Comparison of ENCODE assay signal across 27 cellular contexts in the genomic region with DNA sequence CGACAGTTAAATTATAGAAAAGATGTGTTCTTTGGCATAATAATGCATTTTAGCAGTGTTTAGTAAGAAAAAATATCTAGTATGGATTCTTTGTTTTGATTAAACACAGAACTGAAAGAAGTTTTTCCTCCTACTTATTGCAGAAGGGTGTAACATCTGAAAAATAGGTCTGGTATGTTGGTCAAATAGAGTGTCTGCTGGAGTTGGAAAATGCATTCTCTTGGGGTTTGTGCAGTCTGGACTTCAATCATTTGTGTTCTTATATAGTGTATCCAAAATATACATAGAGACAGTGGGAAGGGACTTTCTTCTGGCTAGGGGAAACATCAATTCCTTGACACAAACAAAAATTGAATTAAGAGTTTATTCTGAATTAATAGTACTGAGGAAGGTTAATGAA.
"Had no signal": no experiment of that assay in that cellular context is flagged by ENCODE, and none has a peak within 500 bp of the region (broad histone marks: within the 10 kb centered on the region; RNA-seq: fewer than 3 reads in every experiment).

No MANE protein-coding gene starts in this region.

- ATAC-seq: activated CD8-positive, alpha-beta T cell treated with anti-CD3 and anti-CD28 coated beads for 36 hours; activated T-cell treated with anti-CD3 and anti-CD28 coated beads, Interleukin-2, amount 50 U/mL, for 72 hours; body of pancreas; Panc1 had no signal

- H3K4me1 Mint-ChIP-seq: activated naive CD8-positive, alpha-beta T cell treated with anti-CD3 and anti-CD28 coated beads, Interleukin-2, amount 10 ng/mL, durations not matched to agents 7 days and 5 days had no signal

- H3K4me2 ChIP-seq: KMS-11, SK-N-SH had no signal

- H3K27ac ChIP-seq: ascending aorta, body of pancreas, KMS-11, RWPE1, SJCRH30, VCaP had no signal

- H3K36me3 ChIP-seq: ascending aorta, SJCRH30 had no signal

- H3K4me1 ChIP-seq: ascending aorta, SJCRH30 had no signal

- H3K27me3 ChIP-seq: ascending aorta, SJCRH30 had no signal

- DNase-seq: activated CD4-positive, CD25-positive, alpha-beta regulatory T cell; activated CD8-positive, alpha-beta memory T cell treated with anti-CD3 and anti-CD28 coated beads, Interleukin-2, amount 50 U/mL, for 4 hours; activated CD8-positive, alpha-beta T cell treated with anti-CD3 and anti-CD28 coated beads for 36 hours; activated naive CD4-positive, alpha-beta T cell treated with anti-CD3 and anti-CD28 coated beads, Interleukin-2, amount 50 U/mL, for 16 hours; activated naive CD8-positive, alpha-beta T cell treated with anti-CD3 and anti-CD28 coated beads, Interleukin-2, amount 10 ng/mL, durations not matched to agents 7 days and 5 days; activated T-cell treated with anti-CD3 and anti-CD28 coated beads, Interleukin-2, amount 50 U/mL, for 72 hours; body of pancreas; MV-4-11; NCI-H1092 treated with DMSO at 0.1 percent for 48 hours; NCI-H1417 treated with DMSO at 0.1 percent for 48 hours; NCI-H1694; NCI-H2029; NCI-H2107; NCI-H2171 treated with DMSO at 0.1 percent for 48 hours; NCI-H226; NCI-H526; NCI-H82; OCI-M1; Right ventricle myocardium superior; SJCRH30; SK-N-SH; T-helper 1 cell had no signal

- H3K4me3 ChIP-seq: ascending aorta, body of pancreas, SJCRH30 had no signal

- H3K9me3 ChIP-seq: ascending aorta, body of pancreas, SJCRH30, SK-N-SH had no signal

- H3K27ac Mint-ChIP-seq: activated CD8-positive, alpha-beta T cell treated with anti-CD3 and anti-CD28 coated beads for 36 hours; activated naive CD8-positive, alpha-beta T cell treated with anti-CD3 and anti-CD28 coated beads, Interleukin-2, amount 10 ng/mL, durations not matched to agents 7 days and 5 days; activated T-cell treated with anti-CD3 and anti-CD28 coated beads, Interleukin-2, amount 50 U/mL, for 72 hours had no signal

- H3K4me3 Mint-ChIP-seq: activated CD8-positive, alpha-beta T cell treated with anti-CD3 and anti-CD28 coated beads for 36 hours; activated naive CD8-positive, alpha-beta T cell treated with anti-CD3 and anti-CD28 coated beads, Interleukin-2, amount 10 ng/mL, durations not matched to agents 7 days and 5 days; activated T-cell treated with anti-CD3 and anti-CD28 coated beads, Interleukin-2, amount 50 U/mL, for 72 hours had no signal

- H3K9me3 Mint-ChIP-seq: activated CD8-positive, alpha-beta T cell treated with anti-CD3 and anti-CD28 coated beads for 36 hours; activated naive CD8-positive, alpha-beta T cell treated with anti-CD3 and anti-CD28 coated beads, Interleukin-2, amount 10 ng/mL, durations not matched to agents 7 days and 5 days; activated T-cell treated with anti-CD3 and anti-CD28 coated beads, Interleukin-2, amount 50 U/mL, for 72 hours had no signal

- H3K9ac ChIP-seq: KMS-11, SK-N-SH had no signal
